ENCODE assay signal across 14 cellular contexts in the genomic region with DNA sequence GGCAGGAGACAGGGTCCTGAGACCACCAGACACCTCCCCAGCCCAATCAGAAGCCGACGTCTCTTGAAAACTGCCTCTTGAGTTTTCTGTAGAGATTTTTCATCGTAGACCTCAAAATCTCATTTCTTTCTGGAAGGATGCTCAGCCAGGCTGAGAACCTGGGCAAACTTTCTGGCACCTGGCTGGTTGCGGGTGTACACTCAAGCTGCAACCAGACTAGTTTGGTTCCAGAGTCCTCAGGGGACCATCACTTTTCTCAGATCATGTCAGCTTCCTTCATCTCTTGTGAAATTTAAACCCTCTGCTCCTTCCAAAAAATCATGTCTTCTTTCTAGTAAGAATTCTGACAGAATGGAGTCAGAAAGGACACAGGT. TPM values are rescaled to one million over a fixed set of nuclear protein-coding genes. Genes with fewer than 3 reads are reported as not detected.
DNase-seq lines count a peak whose midpoint lies in the region; ATAC-seq and TF ChIP-seq lines count a peak whose summit lies in the region.
"Had no signal": no experiment of that assay in that cellular context is flagged by ENCODE, and none has a peak within 500 bp of the region (broad histone marks: within the 10 kb centered on the region; RNA-seq: fewer than 3 reads in every experiment).

No MANE protein-coding gene starts in this region.

- intact Hi-C loops in CD8-positive, alpha-beta T cell (cut with DNase I, micrococcal nuclease), result no loop called here
- intact Hi-C loops in activated CD8-positive, alpha-beta T cell treated with anti-CD3 and anti-CD28 coated beads for 36 hours (cut with micrococcal nuclease), result no loop called here

- POLR2A ChIA-PET in CD8-positive, alpha-beta T cell (lab: Charles Lee), result interaction anchor here (1.2 to 2.0 kb wide), 2 partner anchors 19 to 22 kb away, joined by 3 to 7 read pairs; no protein-coding TSS in a partner anchor
- POLR2A ChIA-PET in activated CD8-positive, alpha-beta T cell treated with anti-CD3 and anti-CD28 coated beads for 36 hours (lab: Charles Lee), result interaction anchor here (1.2 kb wide), 1 partner anchor 14 kb away, joined by 3 read pairs; no protein-coding TSS in a partner anchor
- POLR2A ChIA-PET in HEK293T (lab: Yijun Ruan, JAX), result no interaction called here

- ATAC-seq in CD8-positive, alpha-beta T cell, result no peak
- ATAC-seq in GM19043 (IDR thresholded peaks at IDR 0.05; ENCODE audit: low read depth, unreplicated experiment) (peak; percentile 37), HG03039 (IDR thresholded peaks at IDR 0.05; ENCODE audit: unreplicated experiment) (peak; percentile 29)
- no peak for ATAC-seq in activated CD8-positive, alpha-beta T cell treated with anti-CD3 and anti-CD28 coated beads for 36 hours
- ATAC-seq: gastrocnemius medialis had no signal

- no peak overlapping the region for H3K4me3 ChIP-seq in CD8-positive, alpha-beta T cell (ENCODE audit: low read depth, low read length)
- H3K4me3 ChIP-seq: gastrocnemius medialis, GM23248 had no signal

- no peaks in the 10 kb centered on the region for H3K9me3 ChIP-seq in CD8-positive, alpha-beta T cell (ENCODE audit: low read length)
- H3K9me3 ChIP-seq: gastrocnemius medialis had no signal

- no peak for TF ChIP-seq CTCF in CD8-positive, alpha-beta T cell (IDR thresholded peaks at IDR 0.05)
- TF ChIP-seq CTCF in activated CD8-positive, alpha-beta T cell treated with anti-CD3 and anti-CD28 coated beads for 36 hours (IDR thresholded peaks at IDR 0.05), result no peak

- no peaks in the 10 kb centered on the region for H3K27me3 Mint-ChIP-seq in CD8-positive, alpha-beta T cell (ENCODE audit: low read depth)
- H3K27me3 Mint-ChIP-seq in activated CD8-positive, alpha-beta T cell treated with anti-CD3 and anti-CD28 coated beads for 36 hours, result no peaks in the 10 kb centered on the region

- H3K27me3 ChIP-seq in CD8-positive, alpha-beta T cell (ENCODE audit: insufficient read depth, low read length), result no peaks in the 10 kb centered on the region
- H3K27me3 ChIP-seq: gastrocnemius medialis had no signal

- no peak overlapping the region for H3K27ac ChIP-seq in CD8-positive, alpha-beta T cell (ENCODE audit: low read depth, low read length)
- H3K27ac ChIP-seq: C4-2B, gastrocnemius medialis, GM23248 had no signal

- H3K4me1 Mint-ChIP-seq in CD8-positive, alpha-beta T cell (ENCODE audit: low read depth), result peaks cover 81% of the 10 kb centered on the region
- H3K4me1 Mint-ChIP-seq in activated CD8-positive, alpha-beta T cell treated with anti-CD3 and anti-CD28 coated beads for 36 hours (ENCODE audit: low read depth), result peaks cover 85% of the 10 kb centered on the region

- CTCF ChIA-PET in CD8-positive, alpha-beta T cell (lab: Charles Lee), result interaction anchor here (3.0 to 4.6 kb wide), 2 partner anchors 19 to 31 kb away, joined by 16 to 29 read pairs; no protein-coding TSS in a partner anchor
- CTCF ChIA-PET in activated CD8-positive, alpha-beta T cell treated with anti-CD3 and anti-CD28 coated beads for 36 hours (lab: Charles Lee), result interaction anchor here (1.6 to 3.9 kb wide), 3 partner anchors 23 to 63 kb away, joined by 4 to 18 read pairs (median 16); no protein-coding TSS in a partner anchor
- CTCF ChIA-PET in HEK293T (lab: Yijun Ruan, JAX), result no interaction called here

- H3K4me1 ChIP-seq in CD8-positive, alpha-beta T cell (ENCODE audit: insufficient read depth, low read length), result peaks cover 66% of the 10 kb centered on the region

- DNase-seq in CD8-positive, alpha-beta T cell, result no peak
- DNase-seq in activated CD8-positive, alpha-beta T cell treated with anti-CD3 and anti-CD28 coated beads for 36 hours, result no peak
- no peak for DNase-seq in activated effector memory CD4-positive, alpha-beta T cell treated with anti-CD3 and anti-CD28 coated beads, Interleukin-2, amount 50 U/mL, for 16 hours
- DNase-seq in OCI-M1 (lab: John Stamatoyannopoulos, UW) (no peak), HEK293T (ENCODE audit: extremely low spot score) (no peak), NCI-H2227 (lab: John Stamatoyannopoulos, UW; ENCODE audit: unreplicated experiment) (no peak)
- DNase-seq: gastrocnemius medialis, NCI-H2081, occipital lobe, PC-3 had no signal

- no peaks in the 10 kb centered on the region for H3K36me3 ChIP-seq in CD8-positive, alpha-beta T cell (ENCODE audit: insufficient read depth, low read length)
- H3K36me3 ChIP-seq: gastrocnemius medialis had no signal

- H3K4me3 Mint-ChIP-seq in CD8-positive, alpha-beta T cell, result no peak overlapping the region
- H3K4me3 Mint-ChIP-seq in activated CD8-positive, alpha-beta T cell treated with anti-CD3 and anti-CD28 coated beads for 36 hours, result no peak overlapping the region

- H3K27ac Mint-ChIP-seq in CD8-positive, alpha-beta T cell, result peak overlapping the region; percentile 70
- H3K27ac Mint-ChIP-seq in activated CD8-positive, alpha-beta T cell treated with anti-CD3 and anti-CD28 coated beads for 36 hours, result peak overlapping the region; percentile 88

- H3K9me3 Mint-ChIP-seq in CD8-positive, alpha-beta T cell, result no peaks in the 10 kb centered on the region
- H3K9me3 Mint-ChIP-seq in activated CD8-positive, alpha-beta T cell treated with anti-CD3 and anti-CD28 coated beads for 36 hours, result no peaks in the 10 kb centered on the region

- peaks cover 18% of the 10 kb centered on the region for H3K36me3 Mint-ChIP-seq in CD8-positive, alpha-beta T cell
- peaks cover 22% of the 10 kb centered on the region for H3K36me3 Mint-ChIP-seq in activated CD8-positive, alpha-beta T cell treated with anti-CD3 and anti-CD28 coated beads for 36 hours (ENCODE audit: low read depth)

TF ChIP-seq in HEK293T, 16 proteins besides CTCF, POLR2A, EP300 and RAD21:
- TF ChIP-seq ELF4 (IDR thresholded peaks at IDR 0.05) (no peak), CTBP1 (IDR thresholded peaks at IDR 0.05; ENCODE audit: borderline replicate concordance) (no peak), FOXA1 (IDR thresholded peaks at IDR 0.05) (no peak), ZNF384 (IDR thresholded peaks at IDR 0.05) (no peak), NFRKB (IDR thresholded peaks at IDR 0.05) (no peak), SUZ12 (IDR thresholded peaks at IDR 0.05) (no peak), LEF1 (IDR thresholded peaks at IDR 0.05; ENCODE audit: borderline replicate concordance) (no peak), BHLHE40 (IDR thresholded peaks at IDR 0.05; ENCODE audit: borderline replicate concordance) (no peak), ARNT (IDR thresholded peaks at IDR 0.05) (no peak), L3MBTL2 (conservative IDR thresholded peaks at IDR 0.05) (no peak), TARDBP (IDR thresholded peaks at IDR 0.05) (no peak)
TF ChIP-seq in HEK293T: peak in this region for 0.

RNA-seq across cellular contexts. Expression of a gene that starts 45.1 kb away (rescaled TPM):
- total RNA-seq in CD8-positive, alpha-beta T cell, result 10 to 100 TPM; 18.8 to 19.5 TPM
- total RNA-seq in activated CD8-positive, alpha-beta T cell treated with anti-CD3 and anti-CD28 coated beads for 36 hours, result 10 to 100 TPM; 36.1 to 37.2 TPM

Comparison
In these comparisons a context has a peak if more than half of its experiments do, and no peak if none do; other contexts are left out.
1. ATAC-seq: peak in GM19043 (single experiment) and HG03039 (single experiment); none in CD8-positive, alpha-beta T cell (single experiment) and activated CD8-positive, alpha-beta T cell treated with anti-CD3 and anti-CD28 coated beads for 36 hours (single experiment).